In the genomic region with DNA sequence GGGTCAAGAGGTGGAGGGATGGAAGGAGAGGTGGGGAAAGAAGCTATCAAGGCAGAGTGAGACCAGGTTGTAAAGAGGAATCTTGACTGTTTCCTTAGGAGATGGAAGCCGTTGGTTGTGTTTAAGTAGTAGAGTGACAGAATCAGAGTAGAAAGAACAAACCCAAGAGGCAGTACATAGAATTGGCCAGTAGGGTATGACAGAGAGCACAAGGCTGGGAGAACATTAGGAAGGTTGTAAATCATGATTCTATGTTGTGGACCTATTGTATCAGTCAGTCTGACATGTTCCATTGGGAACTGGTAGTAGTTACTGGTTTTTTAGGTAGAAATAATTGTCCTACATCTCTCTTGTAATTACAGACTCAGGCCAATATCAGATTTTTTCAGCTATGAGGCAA, we compare ENCODE assay signal across 8 cellular contexts.
A peak's percentile ranks its signal among the peaks of the same experiment; 100 is the strongest.
DNase-seq lines count a peak whose midpoint lies in the region; ATAC-seq, FAIRE-seq and TF ChIP-seq lines count a peak whose summit lies in the region.

No MANE protein-coding gene starts in this region.

- H3K27me3 ChIP-seq in endothelial cell of umbilical vein (ENCODE audit: control insufficient read depth in 2 of 2, insufficient read depth in 2 of 2, low read length in 2 of 2) = no peaks in the 10 kb centered on the region

- H3K4me1 ChIP-seq in endothelial cell of umbilical vein (ENCODE audit: control insufficient read depth, extremely low read depth, insufficient read depth, low read length) = no peaks in the 10 kb centered on the region

- TF ChIP-seq POLR2A in endothelial cell of umbilical vein (IDR thresholded peaks at IDR 0.05; ENCODE audit: low read depth, low read length) = no peak

- no peak overlapping the region for H3K27ac ChIP-seq in endothelial cell of umbilical vein (ENCODE audit: insufficient read depth, low read depth, low read length)

- dilution Hi-C loops in endothelial cell of umbilical vein (cut with MboI; ENCODE audit: extremely low pct_ligation_motif_present, low sequenced_read_pairs) = no loop called here

- no peaks in the 10 kb centered on the region for H3K9me3 ChIP-seq in endothelial cell of umbilical vein (replicated peaks; ENCODE audit: control insufficient read depth, insufficient read depth, low read length)

- no peaks in the 10 kb centered on the region for H3K79me2 ChIP-seq in endothelial cell of umbilical vein (ENCODE audit: control insufficient read depth, insufficient read depth, low read length)

- no peaks in the 10 kb centered on the region for H3K9me1 ChIP-seq in endothelial cell of umbilical vein (replicated peaks; ENCODE audit: control insufficient read depth, extremely low read depth, insufficient read depth, low read length)

- H3K4me2 ChIP-seq in endothelial cell of umbilical vein (ENCODE audit: insufficient read depth, low read length) = no peak overlapping the region

- ATAC-seq in HG02610 (IDR thresholded peaks at IDR 0.05; ENCODE audit: unreplicated experiment) = peak; percentile 84

- BruUV-seq in endothelial cell of umbilical vein (replicated peaks; lab: Mats Ljungman, UMichigan) = no TSS peak

- TF ChIP-seq CTCF in endothelial cell of umbilical vein (IDR thresholded peaks at IDR 0.05; ENCODE audit: extremely low read depth in 1 of 2, insufficient read depth in 1 of 2, low read depth in 1 of 2, low read length in 2 of 2) (peak; percentile 55 to 71), retinal pigment epithelial cell (conservative IDR thresholded peaks at IDR 0.05; ENCODE audit: low read depth, low read length) (peak; percentile 92)

- POLR2A ChIA-PET in endothelial cell of umbilical vein (lab: Charles Lee) = no interaction called here

- FAIRE-seq in GM18507 (lab: Jason Lieb, UNC) (peak; percentile 62), endothelial cell of umbilical vein (lab: Jason Lieb, UNC) (peak; percentile 21)

- H3K4me3 ChIP-seq in endothelial cell of umbilical vein (replicated peaks in 1 of 3; ENCODE audit: insufficient read depth in 1 of 3, low read depth in 1 of 3, low read length in 3 of 3) (no peak overlapping the region), retinal pigment epithelial cell (ENCODE audit: low read length) (no peak overlapping the region)

- H4K20me1 ChIP-seq in endothelial cell of umbilical vein (replicated peaks; ENCODE audit: control insufficient read depth, extremely low read depth, insufficient read depth, low read length) = no peaks in the 10 kb centered on the region

- intact Hi-C loops in endothelial cell of umbilical vein (cut with micrococcal nuclease) = loop anchor here (1.0 kb wide), 1 partner anchor 877 kb away; the partner anchor contains the start of gene PLPP3

- H3K9ac ChIP-seq in endothelial cell of umbilical vein (replicated peaks; ENCODE audit: extremely low read depth, insufficient read depth, low read length) = no peak overlapping the region

- CTCF ChIA-PET in endothelial cell of umbilical vein (lab: Charles Lee) = interaction anchor here (0.7 to 1.9 kb wide), 8 partner anchors 8 to 883 kb away, joined by 3 to 11 read pairs (median 4); no protein-coding TSS in a partner anchor

- DNase-seq in GM18507 (ENCODE audit: extremely low spot score, insufficient read length, low read depth) (no peak), NCI-H460 (ENCODE audit: extremely low read depth, low read depth) (peak; percentile 11), endothelial cell of umbilical vein (ENCODE audit: low read depth, low spot score) (peak; percentile 63), retinal pigment epithelial cell (ENCODE audit: low read depth) (no peak), occipital lobe (lab: John Stamatoyannopoulos, UW) (no peak)
- no peak for DNase-seq in activated CD4-positive, alpha-beta T cell treated with anti-CD3 and anti-CD28 coated beads, Interleukin-2, amount 50 U/mL, for 1 hour
- no peak for DNase-seq in stimulated activated naive CD4-positive, alpha-beta T cell treated with Interleukin-2 at 50 U/mL for 16 hours (lab: John Stamatoyannopoulos, UW)

- no peak overlapping the region for H2AFZ ChIP-seq in endothelial cell of umbilical vein (ENCODE audit: low read depth, low read length)

- H3K36me3 ChIP-seq in endothelial cell of umbilical vein (ENCODE audit: control insufficient read depth in 2 of 2, extremely low read depth in 1 of 2, insufficient read depth in 2 of 2, low read length in 2 of 2) = no peaks in the 10 kb centered on the region

TF ChIP-seq in endothelial cell of umbilical vein, 7 proteins besides CTCF, POLR2A, EP300 and RAD21:
- no peak for TF ChIP-seq JUN (IDR thresholded peaks at IDR 0.05; ENCODE audit: borderline replicate concordance, insufficient read depth, insufficient read length, low read depth)
- no peak for TF ChIP-seq POLR2AphosphoS5 (IDR thresholded peaks at IDR 0.05; ENCODE audit: insufficient read depth, low read depth, low read length)
- no peak for TF ChIP-seq MYC (IDR thresholded peaks at IDR 0.05; ENCODE audit: low read depth, low read length)
- no peak for TF ChIP-seq FOS (IDR thresholded peaks at IDR 0.05; ENCODE audit: borderline replicate concordance, insufficient read depth, low read length)
- TF ChIP-seq MAX (IDR thresholded peaks at IDR 0.05; ENCODE audit: insufficient read depth, insufficient read length) = no peak
- TF ChIP-seq EZH2 (IDR thresholded peaks at IDR 0.05; ENCODE audit: borderline replicate concordance, low read depth, low read length, severe bottlenecking) = no peak
- no peak for TF ChIP-seq GATA2 (IDR thresholded peaks at IDR 0.05; ENCODE audit: insufficient read depth, insufficient read length, low read depth, low read length)

Comparison
In these comparisons a context has a peak if more than half of its experiments do, and no peak if none do; other contexts are left out.
1. DNase-seq: peak in NCI-H460 (single experiment) and endothelial cell of umbilical vein (single experiment); none in GM18507 (single experiment), retinal pigment epithelial cell (single experiment), activated CD4-positive, alpha-beta T cell treated with anti-CD3 and anti-CD28 coated beads, Interleukin-2, amount 50 U/mL, for 1 hour (single experiment), occipital lobe (single experiment) and stimulated activated naive CD4-positive, alpha-beta T cell treated with Interleukin-2 at 50 U/mL for 16 hours (single experiment).